In genomic region chr9:82882133-82882532, GRCh38 we compare ENCODE assay signal across 24 cellular contexts.
DNase-seq lines count a peak whose midpoint lies in the region; ATAC-seq, FAIRE-seq and TF ChIP-seq lines count a peak whose summit lies in the region.
"Had no signal": no experiment of that assay in that cellular context is flagged by ENCODE, and none has a peak within 500 bp of the region (broad histone marks: within the 10 kb centered on the region; RNA-seq: fewer than 3 reads in every experiment).

No MANE protein-coding gene starts in this region.

- H3K4me2 ChIP-seq in GM23338 (0 out of 2 replicates have a peak overlapping the region, but pooled peaks have one; percentile 7), PC-9 (peak overlapping the region; percentile 23; the same call in 1 of the 2 replicates), endothelial cell of umbilical vein (ENCODE audit: insufficient read depth, low read length) (peak overlapping the region; percentile 57), mesendoderm (ENCODE audit: low read length) (no peak overlapping the region)

- H4K20me1 ChIP-seq in GM23338 (replicated peaks; ENCODE audit: insufficient read depth): no peaks in the 10 kb centered on the region
- H4K20me1 ChIP-seq in PC-9 (ENCODE audit: insufficient read depth): no peaks in the 10 kb centered on the region
- no peaks in the 10 kb centered on the region for H4K20me1 ChIP-seq in endothelial cell of umbilical vein (replicated peaks; ENCODE audit: control insufficient read depth, extremely low read depth, insufficient read depth, low read length)

- no CpG with 5 or more reads among the region's 1 CpG for WGBS in mesendoderm (ENCODE audit: extremely low coverage, insufficient coverage, low lambda C conversion rate)

- H3K4me1 Mint-ChIP-seq in GM23338: peaks cover 23% of the 10 kb centered on the region
- H3K4me1 Mint-ChIP-seq: CD4-positive, alpha-beta memory T cell; natural killer cell had no signal

- TF ChIP-seq CTCF in GM23338 (conservative IDR thresholded peaks at IDR 0.05; ENCODE audit: low read depth in 2 of 2) (no peak), PC-9 (conservative IDR thresholded peaks at IDR 0.05) (no peak), endothelial cell of umbilical vein (IDR thresholded peaks at IDR 0.05; ENCODE audit: extremely low read depth in 1 of 2, insufficient read depth in 1 of 2, low read depth in 1 of 2, low read length in 2 of 2) (no peak)

- FAIRE-seq in endothelial cell of umbilical vein (lab: Jason Lieb, UNC): no peak
- FAIRE-seq in GM12891 (lab: Jason Lieb, UNC): no peak
- FAIRE-seq: GM18507, K562 had no signal

- peak overlapping the region; percentile 41 for H2BK15ac ChIP-seq in mesendoderm (replicated peaks; ENCODE audit: low read depth)

- peak; percentile 22 for DNase-seq in GM23338 (ENCODE audit: low spot score)
- no peak for DNase-seq in PC-9
- DNase-seq in endothelial cell of umbilical vein (ENCODE audit: low read depth, low spot score): peak; percentile 24
- DNase-seq in mesendoderm: peak; percentile 44
- no peak for DNase-seq in NCI-H1092 treated with DMSO at 0.1 percent for 48 hours (lab: John Stamatoyannopoulos, UW)
- DNase-seq in GM12891 (ENCODE audit: insufficient read length, low spot score): no peak
- DNase-seq: activated effector memory CD4-positive, alpha-beta T cell treated with anti-CD3 and anti-CD28 coated beads, Interleukin-2, amount 50 U/mL, for 16 hours; CD4-positive, alpha-beta memory T cell; central memory CD4-positive, alpha-beta T cell; esophagus squamous epithelium; heart left ventricle; natural killer cell; NCI-H1092; NCI-H2107; NCI-H524 treated with DMSO at 0.1 percent for 48 hours; posterior cingulate gyrus; Right ventricle myocardium superior; stimulated activated CD4-positive, alpha-beta T cell treated with anti-CD3 and anti-CD28 coated beads, Interleukin-1b, Interleukin-23, amount 100 ng/mL, for 48 hours; stimulated activated naive CD4-positive, alpha-beta T cell treated with Interleukin-2 at 50 U/mL for 16 hours had no signal

- peak overlapping the region; percentile 72 for H3K56ac ChIP-seq in mesendoderm (ENCODE audit: low read length)

- CTCF ChIA-PET in PC-9 (lab: Charles Lee): no interaction called here
- CTCF ChIA-PET in endothelial cell of umbilical vein (lab: Charles Lee): no interaction called here

- intact Hi-C loops in PC-9 (cut with micrococcal nuclease; ENCODE audit: unreplicated experiment): no loop called here
- intact Hi-C loops in endothelial cell of umbilical vein (cut with micrococcal nuclease): loop anchor here (1.0 to 10.0 kb wide), 3 partner anchors 53 to 1297 kb away; partner anchors contain the start of gene TLE1

- H3K9me1 ChIP-seq in endothelial cell of umbilical vein (replicated peaks; ENCODE audit: control insufficient read depth, extremely low read depth, insufficient read depth, low read length): no peaks in the 10 kb centered on the region

- H4K5ac ChIP-seq in mesendoderm (ENCODE audit: low read length): no peak overlapping the region

- H3F3A ChIP-seq in GM23338 (replicated peaks; ENCODE audit: low read depth) (no peaks in the 10 kb centered on the region), PC-9 (ENCODE audit: insufficient read depth, low read depth) (no peaks in the 10 kb centered on the region)

- H2AFZ ChIP-seq in GM23338 (no peak overlapping the region), PC-9 (no peak overlapping the region), endothelial cell of umbilical vein (ENCODE audit: low read depth, low read length) (no peak overlapping the region)

- H3K4ac ChIP-seq in mesendoderm (ENCODE audit: low read depth, low read length): peak overlapping the region; percentile 89

- H2BK5ac ChIP-seq in mesendoderm (ENCODE audit: low read length): peak overlapping the region; percentile 69

- H3K4me3 ChIP-seq in GM23338 (no peak overlapping the region), PC-9 (no peak overlapping the region), endothelial cell of umbilical vein (replicated peaks in 1 of 3; ENCODE audit: insufficient read depth in 1 of 3, low read depth in 1 of 3, low read length in 3 of 3) (no peak overlapping the region), mesendoderm (ENCODE audit: low read length) (no peak overlapping the region)
- H3K4me3 ChIP-seq: esophagus squamous epithelium, heart left ventricle, K562, tibial nerve had no signal

- H3K4me1 ChIP-seq in GM23338 (ENCODE audit: insufficient read depth) (peaks cover 11% of the 10 kb centered on the region), PC-9 (replicated peaks; ENCODE audit: insufficient read depth) (peaks cover 9% of the 10 kb centered on the region), endothelial cell of umbilical vein (ENCODE audit: control insufficient read depth, extremely low read depth, insufficient read depth, low read length) (peaks cover 24% of the 10 kb centered on the region), mesendoderm (ENCODE audit: control insufficient read depth, low read depth, low read length) (peaks cover 3% of the 10 kb centered on the region)
- H3K4me1 ChIP-seq: esophagus squamous epithelium, heart left ventricle, tibial nerve had no signal

- H3K23ac ChIP-seq in mesendoderm (ENCODE audit: low read length): peak overlapping the region; percentile 45

- H3K9ac ChIP-seq in endothelial cell of umbilical vein (replicated peaks; ENCODE audit: extremely low read depth, insufficient read depth, low read length): peak overlapping the region; percentile 21
- H3K9ac ChIP-seq in mesendoderm (ENCODE audit: low read length): no peak overlapping the region

- H3K27me3 ChIP-seq in GM23338 (ENCODE audit: insufficient read depth): no peaks in the 10 kb centered on the region
- H3K27me3 ChIP-seq in PC-9 (ENCODE audit: insufficient read depth, low read depth): no peaks in the 10 kb centered on the region
- H3K27me3 ChIP-seq in endothelial cell of umbilical vein (ENCODE audit: control insufficient read depth in 2 of 2, insufficient read depth in 2 of 2, low read length in 2 of 2): no peaks in the 10 kb centered on the region
- H3K27me3 ChIP-seq in mesendoderm (ENCODE audit: insufficient read depth, low read length, poor library complexity): no peaks in the 10 kb centered on the region
- H3K27me3 ChIP-seq: esophagus squamous epithelium, heart left ventricle, tibial nerve had no signal

- H3K27ac Mint-ChIP-seq in GM23338: peak overlapping the region; percentile 52; the same call in 1 of the 2 replicates
- H3K27ac Mint-ChIP-seq: CD4-positive, alpha-beta memory T cell; natural killer cell had no signal

- no peaks in the 10 kb centered on the region; the same call in 1 of the 3 replicates for H3K9me3 Mint-ChIP-seq in GM23338

- TF ChIP-seq POLR2A in endothelial cell of umbilical vein (IDR thresholded peaks at IDR 0.05; ENCODE audit: low read depth, low read length): no peak
- no peak for TF ChIP-seq POLR2A in GM12891 (IDR thresholded peaks at IDR 0.05; ENCODE audit: low read depth, low read length)

- peak overlapping the region; percentile 64 for H2AK5ac ChIP-seq in mesendoderm (ENCODE audit: low read length)

- no peak overlapping the region for H3K4me3 Mint-ChIP-seq in GM23338
- H3K4me3 Mint-ChIP-seq: CD4-positive, alpha-beta memory T cell; natural killer cell had no signal

- peaks cover 4% of the 10 kb centered on the region; the same call in 2 of the 3 replicates for H3K36me3 Mint-ChIP-seq in GM23338 (ENCODE audit: low read depth)
- H3K36me3 Mint-ChIP-seq: CD4-positive, alpha-beta memory T cell; natural killer cell had no signal

- H3K9me2 ChIP-seq in GM23338 (ENCODE audit: insufficient read depth) (peaks cover 6% of the 10 kb centered on the region; the same call in 1 of the 2 replicates), PC-9 (ENCODE audit: insufficient read depth) (no peaks in the 10 kb centered on the region)

- H3K27ac ChIP-seq in GM23338 (ENCODE audit: low read depth): peak overlapping the region; percentile 91
- no peak overlapping the region for H3K27ac ChIP-seq in PC-9
- peak overlapping the region; percentile 64 for H3K27ac ChIP-seq in endothelial cell of umbilical vein (ENCODE audit: insufficient read depth, low read depth, low read length)
- H3K27ac ChIP-seq in mesendoderm (ENCODE audit: low read depth, low read length): peak overlapping the region; percentile 29
- H3K27ac ChIP-seq: esophagus squamous epithelium, heart left ventricle, tibial nerve had no signal

- peak overlapping the region; percentile 97 for H3K18ac ChIP-seq in mesendoderm (ENCODE audit: low read length)

- H3K79me2 ChIP-seq in GM23338 (replicated peaks; ENCODE audit: insufficient read depth) (peaks cover 21% of the 10 kb centered on the region), PC-9 (ENCODE audit: low read depth) (no peaks in the 10 kb centered on the region), endothelial cell of umbilical vein (ENCODE audit: control insufficient read depth, insufficient read depth, low read length) (no peaks in the 10 kb centered on the region), mesendoderm (ENCODE audit: control insufficient read depth, insufficient read depth, low read length) (no peaks in the 10 kb centered on the region)

- peaks cover 4% of the 10 kb centered on the region; the same call in 1 of the 2 replicates for H3K9me3 ChIP-seq in PC-9 (ENCODE audit: insufficient read depth, low read depth)
- no peaks in the 10 kb centered on the region for H3K9me3 ChIP-seq in endothelial cell of umbilical vein (replicated peaks; ENCODE audit: control insufficient read depth, insufficient read depth, low read length)
- H3K9me3 ChIP-seq: esophagus squamous epithelium, heart left ventricle, tibial nerve had no signal

- BruUV-seq in PC-9 (replicated peaks; lab: Mats Ljungman, UMichigan): no TSS peak
- no TSS peak for BruUV-seq in endothelial cell of umbilical vein (replicated peaks; lab: Mats Ljungman, UMichigan)

- ATAC-seq in GM23338: 0 out of 3 replicates have a peak, but pooled peaks have one; percentile 30
- ATAC-seq in HG03460 (IDR thresholded peaks at IDR 0.05; ENCODE audit: unreplicated experiment): no peak
- no peak for ATAC-seq in HG02884 (IDR thresholded peaks at IDR 0.05; ENCODE audit: unreplicated experiment)
- ATAC-seq: heart left ventricle, K562, natural killer cell had no signal

- POLR2A ChIA-PET in PC-9 (lab: Charles Lee; ENCODE audit: unreplicated experiment) (no interaction called here), endothelial cell of umbilical vein (lab: Charles Lee) (no interaction called here)

- no peaks in the 10 kb centered on the region for H3K36me3 ChIP-seq in GM23338 (ENCODE audit: insufficient read depth)
- no peaks in the 10 kb centered on the region for H3K36me3 ChIP-seq in PC-9 (ENCODE audit: low read depth)
- no peaks in the 10 kb centered on the region for H3K36me3 ChIP-seq in endothelial cell of umbilical vein (ENCODE audit: control insufficient read depth in 2 of 2, extremely low read depth in 1 of 2, insufficient read depth in 2 of 2, low read length in 2 of 2)
- H3K36me3 ChIP-seq in mesendoderm (ENCODE audit: control insufficient read depth, insufficient read depth, low read length): no peaks in the 10 kb centered on the region
- H3K36me3 ChIP-seq: esophagus squamous epithelium, heart left ventricle, tibial nerve had no signal

- no peaks in the 10 kb centered on the region for H3K79me1 ChIP-seq in mesendoderm (ENCODE audit: low read length)

- H3K27me3 Mint-ChIP-seq in GM23338 (ENCODE audit: insufficient read depth, low read depth, poor library complexity): peaks cover 3% of the 10 kb centered on the region
- H3K27me3 Mint-ChIP-seq: CD4-positive, alpha-beta memory T cell had no signal

- H2BK120ac ChIP-seq in mesendoderm (ENCODE audit: low read depth, low read length): peak overlapping the region; percentile 89

- dilution Hi-C loops in endothelial cell of umbilical vein (cut with MboI; ENCODE audit: extremely low pct_ligation_motif_present, low sequenced_read_pairs): no loop called here

- H4K8ac ChIP-seq in mesendoderm (ENCODE audit: low read depth, low read length): no peak overlapping the region

Comparison
In these comparisons a context has a peak if more than half of its experiments do, and no peak if none do; other contexts are left out.
1. DNase-seq: peak in GM23338 (single experiment), endothelial cell of umbilical vein (single experiment) and mesendoderm (single experiment); none in PC-9 (0 of 2), NCI-H1092 treated with DMSO at 0.1 percent for 48 hours (single experiment) and GM12891 (single experiment).